In the genomic region with DNA sequence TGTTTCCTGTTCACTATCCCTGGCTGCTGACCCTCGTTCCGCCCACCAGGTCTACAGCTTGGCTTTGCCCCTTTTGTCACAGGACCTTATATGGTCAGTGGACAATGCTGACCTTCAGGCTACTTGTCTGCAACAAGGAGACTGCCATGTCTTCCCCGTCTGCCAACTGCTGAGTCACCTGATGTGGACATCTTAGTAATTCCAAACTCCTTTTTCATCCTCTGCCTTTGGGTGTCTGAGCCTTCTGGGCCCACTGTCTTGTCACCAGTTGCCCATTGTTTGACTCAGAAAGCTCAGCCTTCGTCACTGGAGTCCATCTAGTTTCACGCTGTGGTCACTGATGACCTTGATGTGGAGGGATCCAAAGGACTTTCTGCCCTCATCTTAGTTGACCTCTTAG, we compare ENCODE assay signal across 34 cellular contexts. TPM values are rescaled to one million over a fixed set of nuclear protein-coding genes. Genes with fewer than 3 reads are reported as not detected.
DNase-seq lines count a peak whose midpoint lies in the region; ATAC-seq and TF ChIP-seq lines count a peak whose summit lies in the region.
"Had no signal": no experiment of that assay in that cellular context is flagged by ENCODE, and none has a peak within 500 bp of the region (broad histone marks: within the 10 kb centered on the region; RNA-seq: fewer than 3 reads in every experiment).

No MANE protein-coding gene starts in this region.

- no peak for TF ChIP-seq CTCF in mammary epithelial cell (conservative IDR thresholded peaks at IDR 0.05 in 1 of 2, IDR thresholded peaks at IDR 0.05 in 1 of 2; ENCODE audit: extremely low read depth in 1 of 2, insufficient read depth in 1 of 2, low read depth in 1 of 2, low read length in 2 of 2)

- 62% methylated on average over 4 of the region's 5 CpGs for WGBS in mammary epithelial cell (ENCODE audit: low coverage, missing lambda C conversion rate)

- H3K4me3 ChIP-seq in mammary epithelial cell (replicated peaks in 1 of 3; ENCODE audit: insufficient read depth in 1 of 3, low read depth in 2 of 3, low read length in 3 of 3), result no peak overlapping the region
- H3K4me3 ChIP-seq: ascending aorta, lower lobe of right lung, mucosa of descending colon, stomach, tibial nerve had no signal

- H3K9me3 Mint-ChIP-seq in activated CD4-positive, alpha-beta T cell treated with anti-CD3 and anti-CD28 coated beads, Interleukin-2, amount 10 ng/mL, durations not matched to agents 7 days and 5 days, result peaks cover 7% of the 10 kb centered on the region
- H3K9me3 Mint-ChIP-seq in activated CD4-positive, alpha-beta T cell treated with anti-CD3 and anti-CD28 coated beads, Interleukin-2, amount 10 ng/mL, durations not matched to agents 24 days and 14 days, result peaks cover 16% of the 10 kb centered on the region
- H3K9me3 Mint-ChIP-seq: activated CD4-positive, alpha-beta memory T cell treated with anti-CD3 and anti-CD28 coated beads, Interleukin-2, amount 10 ng/mL, durations not matched to agents 7 days and 5 days; natural killer cell treated with Interleukin-12 subunit alpha and Interleukin-12 subunit beta and Interleukin-15 and Interleukin-18, amount 100 ng/mL, for 72 hours had no signal

- intact Hi-C loops in activated CD4-positive, alpha-beta T cell treated with anti-CD3 and anti-CD28 coated beads, Interleukin-2, amount 10 ng/mL, durations not matched to agents 24 days and 14 days (cut with micrococcal nuclease), result no loop called here
- intact Hi-C loops in mammary epithelial cell (cut with micrococcal nuclease), result no loop called here

- no peaks in the 10 kb centered on the region for H3K27me3 ChIP-seq in mammary epithelial cell (ENCODE audit: insufficient read depth, low read length)
- H3K27me3 ChIP-seq: ascending aorta, stomach, tibial nerve had no signal

- no TSS peak for BruUV-seq in mammary epithelial cell (replicated peaks; lab: Mats Ljungman, UMichigan)

- DNase-seq in activated CD4-positive, alpha-beta T cell treated with anti-CD3 and anti-CD28 coated beads, Interleukin-2, amount 10 ng/mL, durations not matched to agents 7 days and 5 days, result no peak
- DNase-seq in activated CD4-positive, alpha-beta T cell treated with anti-CD3 and anti-CD28 coated beads, Interleukin-2, amount 10 ng/mL, durations not matched to agents 24 days and 14 days, result no peak
- DNase-seq in HT1080 (ENCODE audit: low read depth) (peak; percentile 35), mammary epithelial cell (peak; percentile 12), renal cortical epithelial cell (ENCODE audit: low read depth) (peak; percentile 52)
- DNase-seq in effector CD8-positive, alpha-beta T cell (lab: John Stamatoyannopoulos, UW), result no peak
- DNase-seq: 8988T; activated CD4-positive, alpha-beta memory T cell treated with anti-CD3 and anti-CD28 coated beads, Interleukin-2, amount 10 ng/mL, durations not matched to agents 7 days and 5 days; activated CD4-positive, CD25-positive, alpha-beta regulatory T cell; activated T-cell treated with anti-CD3 and anti-CD28 coated beads for 4 hours; Caco-2; central memory CD4-positive, alpha-beta T cell; DMS79; kidney; lower lobe of right lung; mucosa of descending colon; NCI-H1092; NCI-H187; NCI-H2171; NCI-H510A; PC-3; SHP77; small intestine; stomach had no signal

- peak overlapping the region; percentile 52 for H3K27ac Mint-ChIP-seq in activated CD4-positive, alpha-beta T cell treated with anti-CD3 and anti-CD28 coated beads, Interleukin-2, amount 10 ng/mL, durations not matched to agents 7 days and 5 days
- no peak overlapping the region for H3K27ac Mint-ChIP-seq in activated CD4-positive, alpha-beta T cell treated with anti-CD3 and anti-CD28 coated beads, Interleukin-2, amount 10 ng/mL, durations not matched to agents 24 days and 14 days
- H3K27ac Mint-ChIP-seq: activated CD4-positive, alpha-beta memory T cell treated with anti-CD3 and anti-CD28 coated beads, Interleukin-2, amount 10 ng/mL, durations not matched to agents 7 days and 5 days; activated naive CD8-positive, alpha-beta T cell; B cell had no signal

- dilution Hi-C loops in mammary epithelial cell (cut with HindIII; ENCODE audit: low sequenced_read_pairs), result no loop called here

- CTCF ChIA-PET in activated CD4-positive, alpha-beta T cell treated with anti-CD3 and anti-CD28 coated beads, Interleukin-2, amount 10 ng/mL, durations not matched to agents 7 days and 5 days (lab: Charles Lee), result interaction anchor here (0.7 to 2.5 kb wide), 4 partner anchors 17 to 30 kb away, joined by 3 to 6 read pairs (median 3); no protein-coding TSS in a partner anchor
- CTCF ChIA-PET in mammary epithelial cell (lab: Charles Lee; ENCODE audit: low non-redundant PET), result interaction anchor here (0.7 kb wide), 1 partner anchor 74 kb away, joined by 5 read pairs; no protein-coding TSS in a partner anchor

- no peak overlapping the region for H3K9ac ChIP-seq in mammary epithelial cell (ENCODE audit: insufficient read depth, low read length)

- H3K4me1 ChIP-seq in mammary epithelial cell (ENCODE audit: insufficient read depth, low read length), result no peaks in the 10 kb centered on the region
- H3K4me1 ChIP-seq: ascending aorta, Caco-2, lower lobe of right lung, tibial nerve had no signal

- H4K20me1 ChIP-seq in mammary epithelial cell (ENCODE audit: insufficient read depth, low read length), result no peaks in the 10 kb centered on the region

- no peak overlapping the region for H3K4me2 ChIP-seq in mammary epithelial cell (ENCODE audit: insufficient read depth, low read depth, low read length)

- no peak overlapping the region for H3K27ac ChIP-seq in mammary epithelial cell (ENCODE audit: insufficient read depth, low read depth, low read length)
- H3K27ac ChIP-seq: ascending aorta, HL-60, lower lobe of right lung, stomach, tibial nerve had no signal

- peaks cover 59% of the 10 kb centered on the region for H3K36me3 Mint-ChIP-seq in activated CD4-positive, alpha-beta T cell treated with anti-CD3 and anti-CD28 coated beads, Interleukin-2, amount 10 ng/mL, durations not matched to agents 7 days and 5 days (ENCODE audit: low read depth)
- H3K36me3 Mint-ChIP-seq in activated CD4-positive, alpha-beta T cell treated with anti-CD3 and anti-CD28 coated beads, Interleukin-2, amount 10 ng/mL, durations not matched to agents 24 days and 14 days (ENCODE audit: low read depth), result peaks cover 47% of the 10 kb centered on the region

- POLR2A ChIA-PET in activated CD4-positive, alpha-beta T cell treated with anti-CD3 and anti-CD28 coated beads, Interleukin-2, amount 10 ng/mL, durations not matched to agents 7 days and 5 days (lab: Charles Lee), result no interaction called here

- ATAC-seq in GM19455 (IDR thresholded peaks at IDR 0.05; ENCODE audit: unreplicated experiment), result no peak
- ATAC-seq in GM19395 (IDR thresholded peaks at IDR 0.05; ENCODE audit: unreplicated experiment), result no peak
- ATAC-seq: HepG2; lower lobe of right lung; mucosa of descending colon; natural killer cell treated with Interleukin-12 subunit alpha and Interleukin-12 subunit beta and Interleukin-15 and Interleukin-18, amount 100 ng/mL, for 72 hours; PC-3 had no signal

- H3K4me1 Mint-ChIP-seq in activated CD4-positive, alpha-beta T cell treated with anti-CD3 and anti-CD28 coated beads, Interleukin-2, amount 10 ng/mL, durations not matched to agents 7 days and 5 days, result peaks cover 38% of the 10 kb centered on the region
- peaks cover 39% of the 10 kb centered on the region for H3K4me1 Mint-ChIP-seq in activated CD4-positive, alpha-beta T cell treated with anti-CD3 and anti-CD28 coated beads, Interleukin-2, amount 10 ng/mL, durations not matched to agents 24 days and 14 days
- H3K4me1 Mint-ChIP-seq: B cell had no signal

- no peak overlapping the region for H2AFZ ChIP-seq in mammary epithelial cell (ENCODE audit: low read depth, low read length)

- no peaks in the 10 kb centered on the region for H3K27me3 Mint-ChIP-seq in activated CD4-positive, alpha-beta T cell treated with anti-CD3 and anti-CD28 coated beads, Interleukin-2, amount 10 ng/mL, durations not matched to agents 7 days and 5 days
- H3K27me3 Mint-ChIP-seq in activated CD4-positive, alpha-beta T cell treated with anti-CD3 and anti-CD28 coated beads, Interleukin-2, amount 10 ng/mL, durations not matched to agents 24 days and 14 days, result no peaks in the 10 kb centered on the region
- H3K27me3 Mint-ChIP-seq: activated CD4-positive, alpha-beta memory T cell treated with anti-CD3 and anti-CD28 coated beads, Interleukin-2, amount 10 ng/mL, durations not matched to agents 7 days and 5 days; activated naive CD8-positive, alpha-beta T cell; B cell; natural killer cell treated with Interleukin-12 subunit alpha and Interleukin-12 subunit beta and Interleukin-15 and Interleukin-18, amount 100 ng/mL, for 72 hours had no signal

- no peaks in the 10 kb centered on the region for H3K79me2 ChIP-seq in mammary epithelial cell (ENCODE audit: insufficient read depth, low read length)

- no peak overlapping the region for H3K4me3 Mint-ChIP-seq in activated CD4-positive, alpha-beta T cell treated with anti-CD3 and anti-CD28 coated beads, Interleukin-2, amount 10 ng/mL, durations not matched to agents 7 days and 5 days
- no peak overlapping the region for H3K4me3 Mint-ChIP-seq in activated CD4-positive, alpha-beta T cell treated with anti-CD3 and anti-CD28 coated beads, Interleukin-2, amount 10 ng/mL, durations not matched to agents 24 days and 14 days
- H3K4me3 Mint-ChIP-seq: activated CD4-positive, alpha-beta memory T cell treated with anti-CD3 and anti-CD28 coated beads, Interleukin-2, amount 10 ng/mL, durations not matched to agents 7 days and 5 days; activated naive CD8-positive, alpha-beta T cell; B cell; natural killer cell treated with Interleukin-12 subunit alpha and Interleukin-12 subunit beta and Interleukin-15 and Interleukin-18, amount 100 ng/mL, for 72 hours had no signal

- no peaks in the 10 kb centered on the region for H3K36me3 ChIP-seq in mammary epithelial cell (ENCODE audit: insufficient read depth, low read length)
- H3K36me3 ChIP-seq: ascending aorta, lower lobe of right lung, stomach, tibial nerve had no signal

- no peaks in the 10 kb centered on the region for H3K9me3 ChIP-seq in mammary epithelial cell (replicated peaks; ENCODE audit: insufficient read depth, low read length)
- H3K9me3 ChIP-seq: ascending aorta, Caco-2, lower lobe of right lung, mucosa of descending colon, stomach, tibial nerve had no signal

- in situ Hi-C loops in mammary epithelial cell (cut with MboI; ENCODE audit: low sequenced_read_pairs in 2 of 2), result no loop called here

RNA-seq across cellular contexts. Expression of gene GPRIN3, which starts 30.2 kb away (rescaled TPM):
- 10 to 100 TPM; 51.1 to 57.4 TPM for total RNA-seq in activated CD4-positive, alpha-beta T cell treated with anti-CD3 and anti-CD28 coated beads, Interleukin-2, amount 10 ng/mL, durations not matched to agents 7 days and 5 days
- 26.2 and 26.8 TPM in 2 replicates for total RNA-seq in activated CD4-positive, alpha-beta T cell treated with anti-CD3 and anti-CD28 coated beads, Interleukin-2, amount 10 ng/mL, durations not matched to agents 24 days and 14 days
- 0.30 and 0.40 TPM in 2 replicates for total RNA-seq in HT1080 (2014; rRNA removed; shearing (Covaris generic))
- 0.03 and 0.07 TPM in 2 replicates for polyA plus RNA-seq in HT1080 (2015; cell fraction: cytosol; rRNA removed)
- 0.05 and 0.11 TPM in 2 replicates for polyA plus RNA-seq in HT1080 (2015; cell fraction: nucleus; rRNA removed)
- total RNA-seq in mammary epithelial cell, result under 1 TPM in 1 of 2 donors, not detected in 1; under 0.01 TPM
- not detected for polyA plus RNA-seq in mammary epithelial cell
- not detected for polyA minus RNA-seq in mammary epithelial cell
- 0.87 and 3.5 TPM in 2 replicates for total RNA-seq in renal cortical epithelial cell
- total RNA-seq: HepG2, osteocyte, PC-3 had no signal
- polyA plus RNA-seq: HepG2 had no signal

Comparison
In these comparisons a context has a peak if more than half of its experiments do, and no peak if none do; other contexts are left out.
1. DNase-seq: peak in HT1080 (single experiment), mammary epithelial cell (single experiment) and renal cortical epithelial cell (single experiment); none in activated CD4-positive, alpha-beta T cell treated with anti-CD3 and anti-CD28 coated beads, Interleukin-2, amount 10 ng/mL, durations not matched to agents 7 days and 5 days (single experiment), activated CD4-positive, alpha-beta T cell treated with anti-CD3 and anti-CD28 coated beads, Interleukin-2, amount 10 ng/mL, durations not matched to agents 24 days and 14 days (single experiment) and effector CD8-positive, alpha-beta T cell (single experiment).